In genomic region chr19:18967358-18968146, GRCh38 we compare ENCODE assay signal across 9 cellular contexts.
DNase-seq lines count a peak whose midpoint lies in the region; ATAC-seq and TF ChIP-seq lines count a peak whose summit lies in the region.
"Had no signal": no experiment of that assay in that cellular context is flagged by ENCODE, and none has a peak within 500 bp of the region (broad histone marks: within the 10 kb centered on the region; RNA-seq: fewer than 3 reads in every experiment).

No MANE protein-coding gene starts in this region.

- TF ChIP-seq CTCF in foreskin fibroblast (IDR thresholded peaks at IDR 0.05; ENCODE audit: low read depth, low read length), result no peak

- no peak for ATAC-seq in GM21447 (IDR thresholded peaks at IDR 0.05; ENCODE audit: unreplicated experiment)
- ATAC-seq in HG03565 (IDR thresholded peaks at IDR 0.05; ENCODE audit: unreplicated experiment), result no peak
- no peak for ATAC-seq in GM18519 (IDR thresholded peaks at IDR 0.05; ENCODE audit: low FRiP score, unreplicated experiment)
- ATAC-seq: T-cell had no signal

- DNase-seq in EH (ENCODE audit: low read depth), result peak; percentile 34
- DNase-seq in T1000 (lab: John Stamatoyannopoulos, UW), result peak; percentile 40
- DNase-seq in foreskin fibroblast, result peak; percentile 7 to 34
- DNase-seq in pons (ENCODE audit: low spot score), result peak; percentile 64
- DNase-seq in NCI-H524 (lab: John Stamatoyannopoulos, UW), result no peak

- H3K4me3 ChIP-seq in foreskin fibroblast (ENCODE audit: low read depth in 1 of 2, low read length in 2 of 2), result no peak overlapping the region

Comparison
In these comparisons a context has a peak if more than half of its experiments do, and no peak if none do; other contexts are left out.
1. DNase-seq: peak in EH (single experiment), T1000 (single experiment), foreskin fibroblast (2 of 2) and pons (single experiment); none in NCI-H524 (0 of 2).